10 cellular contexts compared by ENCODE assay signal in genomic region chr5:87122171-87122977, GRCh38.
A peak's percentile ranks its signal among the peaks of the same experiment; 100 is the strongest.
DNase-seq lines count a peak whose midpoint lies in the region; ATAC-seq, FAIRE-seq and TF ChIP-seq lines count a peak whose summit lies in the region.
"Had no signal": no experiment of that assay in that cellular context is flagged by ENCODE, and none has a peak within 500 bp of the region (broad histone marks: within the 10 kb centered on the region; RNA-seq: fewer than 3 reads in every experiment).

No MANE protein-coding gene starts in this region.

- H3K9ac ChIP-seq in astrocyte (ENCODE audit: low read length) = peak overlapping the region; percentile 54
- H3K9ac ChIP-seq in trophoblast cell (ENCODE audit: low read length) = no peak overlapping the region

- no peak overlapping the region for H3K4me3 Mint-ChIP-seq in astrocyte (ENCODE audit: unreplicated experiment)

- no peak overlapping the region for H2AK5ac ChIP-seq in trophoblast cell (ENCODE audit: low read length)

- no CpG with 5 or more reads among the region's 4 CpGs for WGBS in trophoblast cell (ENCODE audit: extremely low coverage, insufficient coverage, insufficient read length)

- H3K27ac ChIP-seq in astrocyte (ENCODE audit: low read depth, low read length) (peak overlapping the region; percentile 98), trophoblast cell (ENCODE audit: low read depth, low read length) (peak overlapping the region; percentile 83)

- H3K79me2 ChIP-seq in astrocyte (ENCODE audit: insufficient read depth, low read length) (no peaks in the 10 kb centered on the region), trophoblast cell (ENCODE audit: control insufficient read depth, insufficient read depth, low read length, poor library complexity) (no peaks in the 10 kb centered on the region)

- TF ChIP-seq POLR2A in GM12891 (IDR thresholded peaks at IDR 0.05; ENCODE audit: low read depth, low read length) = no peak

- no peak overlapping the region for H2BK5ac ChIP-seq in trophoblast cell (ENCODE audit: low read depth, low read length, poor library complexity)

- H4K12ac ChIP-seq in trophoblast cell (ENCODE audit: low read depth, low read length) = no peak overlapping the region

- H2AFZ ChIP-seq in astrocyte (ENCODE audit: low read depth, low read length) (no peak overlapping the region), trophoblast cell (ENCODE audit: insufficient read depth, low read length, poor library complexity) (no peak overlapping the region)

- intact Hi-C loops in left cardiac atrium (cut with DNase I) = no loop called here

- H4K8ac ChIP-seq in trophoblast cell (ENCODE audit: low read depth, low read length) = no peak overlapping the region

- peak; percentile 31 for FAIRE-seq in GM12891 (lab: Jason Lieb, UNC)
- FAIRE-seq in astrocyte (lab: Jason Lieb, UNC) = no peak
- no peak for FAIRE-seq in frontal cortex (lab: Jason Lieb, UNC)

- no peak for TF ChIP-seq CTCF in astrocyte (IDR thresholded peaks at IDR 0.05; ENCODE audit: insufficient read depth, low read depth, low read length)

- no peak for DNase-seq in GM12891 (ENCODE audit: insufficient read length, low spot score)
- DNase-seq in M059J (ENCODE audit: low read depth) = peak; percentile 28
- DNase-seq in astrocyte (ENCODE audit: low read depth) = no peak
- no peak for DNase-seq in trophoblast cell
- no peak for DNase-seq in NCI-H1092 treated with DMSO at 0.1 percent for 48 hours (lab: John Stamatoyannopoulos, UW)
- DNase-seq in frontal cortex (ENCODE audit: low spot score in 2 of 2) = no peak
- no peak for DNase-seq in left cardiac atrium
- DNase-seq: KG1, NCI-H526 treated with DMSO at 0.1 percent for 48 hours had no signal

- H2BK12ac ChIP-seq in trophoblast cell (ENCODE audit: low read length) = no peak overlapping the region

- no peak overlapping the region for H3K23ac ChIP-seq in trophoblast cell (ENCODE audit: low read length)

- H3K14ac ChIP-seq in trophoblast cell (ENCODE audit: low read length) = no peak overlapping the region

- no peaks in the 10 kb centered on the region for H4K20me1 ChIP-seq in astrocyte (ENCODE audit: insufficient read depth, low read length)

- ATAC-seq in left cardiac atrium (no peak), HG03045 (IDR thresholded peaks at IDR 0.05; ENCODE audit: unreplicated experiment) (no peak)

- no peaks in the 10 kb centered on the region for H3K36me3 Mint-ChIP-seq in astrocyte (ENCODE audit: low read depth, unreplicated experiment)

- H3K9me3 ChIP-seq in astrocyte (ENCODE audit: insufficient read depth, low read depth, low read length) = no peaks in the 10 kb centered on the region
- no peaks in the 10 kb centered on the region for H3K9me3 ChIP-seq in trophoblast cell (ENCODE audit: insufficient read depth, low read depth, low read length)

- H3K4me1 ChIP-seq in astrocyte (ENCODE audit: insufficient read depth, low read length) (peaks cover 32% of the 10 kb centered on the region), trophoblast cell (ENCODE audit: control insufficient read depth in 1 of 2, insufficient read depth in 2 of 2, low read length in 2 of 2) (peaks cover 2 to 10% of the 10 kb centered on the region in 2 experiments)

- no peaks in the 10 kb centered on the region for H3K9me3 Mint-ChIP-seq in astrocyte (ENCODE audit: unreplicated experiment)

- peaks cover 8% of the 10 kb centered on the region for H3K79me1 ChIP-seq in trophoblast cell (ENCODE audit: low read length)

- H3K36me3 ChIP-seq in astrocyte (ENCODE audit: insufficient read depth, low read length) = no peaks in the 10 kb centered on the region
- H3K36me3 ChIP-seq in trophoblast cell (ENCODE audit: control insufficient read depth in 1 of 2, insufficient read depth in 2 of 2, low read length in 2 of 2) = no peaks in the 10 kb centered on the region

- H3K27me3 ChIP-seq in astrocyte (ENCODE audit: insufficient read depth, low read length) (no peaks in the 10 kb centered on the region), trophoblast cell (ENCODE audit: insufficient read depth, low read length) (no peaks in the 10 kb centered on the region)

- H3K4me3 ChIP-seq in astrocyte (ENCODE audit: insufficient read depth, low read depth, low read length) (no peak overlapping the region), trophoblast cell (ENCODE audit: low read depth, low read length) (no peak overlapping the region)

- H4K91ac ChIP-seq in trophoblast cell (ENCODE audit: low read depth, low read length) = no peak overlapping the region

- H3K4me1 Mint-ChIP-seq in astrocyte (ENCODE audit: low read depth, unreplicated experiment) = peaks cover 46% of the 10 kb centered on the region

- H2BK120ac ChIP-seq in trophoblast cell (ENCODE audit: insufficient read depth, low read length, poor library complexity) = no peak overlapping the region

- H3K4me2 ChIP-seq in astrocyte (ENCODE audit: low read length) = peak overlapping the region; percentile 77
- H3K4me2 ChIP-seq in trophoblast cell (ENCODE audit: low read length) = no peak overlapping the region

- no peak overlapping the region for H3K4ac ChIP-seq in trophoblast cell (ENCODE audit: low read depth, low read length)

- peak overlapping the region; percentile 91 for H3K27ac Mint-ChIP-seq in astrocyte (ENCODE audit: unreplicated experiment)

- H3K27me3 Mint-ChIP-seq in astrocyte (ENCODE audit: low read depth, unreplicated experiment) = no peaks in the 10 kb centered on the region

- H3K18ac ChIP-seq in trophoblast cell (ENCODE audit: low read length) = no peak overlapping the region

TF ChIP-seq in GM12891, 5 proteins besides CTCF, POLR2A, EP300 and RAD21:
- TF ChIP-seq TAF1 (IDR thresholded peaks at IDR 0.05; ENCODE audit: low read depth, low read length) (no peak), PAX5 (IDR thresholded peaks at IDR 0.05; ENCODE audit: insufficient read depth, low read length, severe bottlenecking) (no peak), SPI1 (IDR thresholded peaks at IDR 0.05; ENCODE audit: low read depth, low read length) (no peak)
